8 cellular contexts compared by ENCODE assay signal in the genomic region with DNA sequence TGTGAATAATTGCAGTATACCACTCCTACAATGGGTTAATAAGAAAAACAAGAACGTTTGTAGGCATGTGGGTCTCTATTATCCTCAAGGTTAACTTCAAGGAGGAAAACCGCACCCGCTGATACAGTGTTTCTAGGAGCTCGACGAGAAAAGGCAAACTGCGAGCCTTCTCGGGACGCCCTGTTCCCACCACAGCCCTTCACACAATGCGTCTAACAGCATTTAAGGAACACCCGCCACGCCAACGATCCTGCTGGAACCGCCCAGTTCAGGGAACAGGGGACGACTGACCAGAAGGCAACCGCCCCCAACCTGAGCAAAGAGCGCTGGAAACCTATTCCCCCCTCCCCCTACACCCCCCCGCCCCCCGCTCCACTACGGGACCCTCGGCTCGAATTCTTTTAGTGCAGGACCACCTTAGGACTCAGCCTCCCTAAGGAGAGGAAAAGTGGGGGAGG. TPM values are rescaled to one million over a fixed set of nuclear protein-coding genes. Genes with fewer than 3 reads are reported as not detected.
DNase-seq lines count a peak whose midpoint lies in the region; ATAC-seq lines count a peak whose summit lies in the region.

No MANE protein-coding gene starts in this region.

- peak overlapping the region; percentile 77 for H3K27ac ChIP-seq in SJCRH30

- peak; percentile 63 for DNase-seq in stimulated activated CD4-positive, alpha-beta T cell treated with anti-CD3 and anti-CD28 coated beads, Interleukin-15, amount 100 ng/mL, for 24 hours
- no peak for DNase-seq in stimulated activated CD4-positive, alpha-beta T cell treated with anti-CD3 and anti-CD28 coated beads, Interleukin-2, amount 100 ng/mL, for 48 hours
- peak; percentile 81 to 84 for DNase-seq in SJCRH30
- peak; percentile 72 for DNase-seq in cerebellar cortex (ENCODE audit: low spot score)
- DNase-seq in left colon: peak; percentile 83 to 92
- DNase-seq in stimulated activated naive CD4-positive, alpha-beta T cell (lab: John Stamatoyannopoulos, UW): peak; percentile 25 to 69 (median 52)
- DNase-seq in HT-29 (ENCODE audit: low spot score): no peak

- peaks cover 8% of the 10 kb centered on the region; the same call in 1 of the 2 replicates for H3K4me1 ChIP-seq in SJCRH30

- no peaks in the 10 kb centered on the region for H3K9me3 ChIP-seq in SJCRH30 (replicated peaks)

- peaks cover 12% of the 10 kb centered on the region; the same call in 1 of the 2 replicates for H3K36me3 ChIP-seq in SJCRH30

- H3K27me3 ChIP-seq in SJCRH30: no peaks in the 10 kb centered on the region

- peak overlapping the region; percentile 96 for H3K4me3 ChIP-seq in SJCRH30

- peak; percentile 48 for ATAC-seq in left colon
- no peak for ATAC-seq in GM21381 (IDR thresholded peaks at IDR 0.05; ENCODE audit: unreplicated experiment)

- intact Hi-C loops in left colon (cut with DNase I, micrococcal nuclease): no loop called here

RNA-seq across cellular contexts. Expression of a gene that starts 0.7 kb away (rescaled TPM):
- 2,317 and 2,398 TPM in 2 replicates for total RNA-seq in SJCRH30 (2014; rRNA removed; shearing (Covaris generic))
- 1,000 to 10,000 TPM; 1,780 to 2,331 TPM for total RNA-seq in left colon
- total RNA-seq in HT-29 (2014; rRNA removed; shearing (Covaris generic)): 4,823 and 6,107 TPM in 2 replicates

RNA-seq across cellular contexts. Expression of a gene that starts 23.9 kb away (rescaled TPM):
- 0.86 and 1.4 TPM in 2 replicates for total RNA-seq in SJCRH30 (2014; rRNA removed; shearing (Covaris generic))
- 100 to 1,000 TPM in 1 of 2 donors, 10 to 100 TPM in 1; 89.8 to 101 TPM for total RNA-seq in left colon
- total RNA-seq in HT-29 (2014; rRNA removed; shearing (Covaris generic)): 2.3 and 3.1 TPM in 2 replicates

Comparison
In these comparisons a context has a peak if more than half of its experiments do, and no peak if none do; other contexts are left out.
1. DNase-seq: peak in stimulated activated CD4-positive, alpha-beta T cell treated with anti-CD3 and anti-CD28 coated beads, Interleukin-15, amount 100 ng/mL, for 24 hours (single experiment), SJCRH30 (2 of 2), cerebellar cortex (single experiment), left colon (2 of 2) and stimulated activated naive CD4-positive, alpha-beta T cell (6 of 6); none in stimulated activated CD4-positive, alpha-beta T cell treated with anti-CD3 and anti-CD28 coated beads, Interleukin-2, amount 100 ng/mL, for 48 hours (0 of 2) and HT-29 (single experiment).
2. RNA of a gene that starts 23.9 kb away (total RNA-seq): 89.8 to 101 TPM in left colon; 2.3 to 3.1 TPM in HT-29 and 0.86 to 1.4 TPM in SJCRH30; every median in the first group is over 10 times any median in the second.